22 cellular contexts compared by ENCODE assay signal in genomic region chr3:3180421-3180820, GRCh38. TPM values are rescaled to one million over a fixed set of nuclear protein-coding genes. Genes with fewer than 3 reads are reported as not detected.
DNase-seq lines count a peak whose midpoint lies in the region; ATAC-seq and TF ChIP-seq lines count a peak whose summit lies in the region.
"Had no signal": no experiment of that assay in that cellular context is flagged by ENCODE, and none has a peak within 500 bp of the region (broad histone marks: within the 10 kb centered on the region; RNA-seq: fewer than 3 reads in every experiment).

No MANE protein-coding gene starts in this region.

- H3K9me3 Mint-ChIP-seq in activated naive CD4-positive, alpha-beta T cell treated with anti-CD3 and anti-CD28 coated beads, Interleukin-2, amount 10 ng/mL, durations not matched to agents 7 days and 5 days: no peaks in the 10 kb centered on the region
- H3K9me3 Mint-ChIP-seq in natural killer cell: no peaks in the 10 kb centered on the region
- H3K9me3 Mint-ChIP-seq: CD8-positive, alpha-beta T cell; effector memory CD8-positive, alpha-beta T cell; stimulated activated naive B cell treated with anti-CD40 and anti-IgM and Interleukin-4, amounts not matched to agents 10 μg/mL and 1 μg/mL and 100 μg/mL, for 72 hours had no signal

- ATAC-seq in natural killer cell (no peak), HG03135 (IDR thresholded peaks at IDR 0.05; ENCODE audit: unreplicated experiment) (no peak)

- no peaks in the 10 kb centered on the region for H3K27me3 ChIP-seq in SU-DHL-6 (ENCODE audit: low read length)
- H3K27me3 ChIP-seq: SJSA1 had no signal

- CTCF ChIA-PET in activated naive CD4-positive, alpha-beta T cell treated with anti-CD3 and anti-CD28 coated beads, Interleukin-2, amount 10 ng/mL, durations not matched to agents 7 days and 5 days (lab: Charles Lee): interaction anchor here (0.7 to 1.6 kb wide), 2 partner anchors 13 to 20 kb away, joined by 3 to 5 read pairs; no protein-coding TSS in a partner anchor

- H3K9me2 ChIP-seq in SU-DHL-6 (replicated peaks; ENCODE audit: insufficient read depth, low read length): no peaks in the 10 kb centered on the region

- H3K9ac ChIP-seq in SU-DHL-6 (ENCODE audit: low read length): no peak overlapping the region

- H2AFZ ChIP-seq in SU-DHL-6 (ENCODE audit: low read depth, low read length, severe bottlenecking): peak overlapping the region; percentile 87

- H4K20me1 ChIP-seq in SU-DHL-6 (ENCODE audit: low read depth, low read length): no peaks in the 10 kb centered on the region

- TF ChIP-seq CTCF in SU-DHL-6 (IDR thresholded peaks at IDR 0.05; ENCODE audit: insufficient read depth, low read length, poor library complexity, severe bottlenecking) (no peak), natural killer cell (IDR thresholded peaks at IDR 0.05) (no peak)

- H3K27ac ChIP-seq in SU-DHL-6 (ENCODE audit: low read depth, low read length): no peak overlapping the region
- H3K27ac ChIP-seq: SJSA1 had no signal

- H3K27me3 Mint-ChIP-seq in activated naive CD4-positive, alpha-beta T cell treated with anti-CD3 and anti-CD28 coated beads, Interleukin-2, amount 10 ng/mL, durations not matched to agents 7 days and 5 days: peaks cover 9% of the 10 kb centered on the region
- H3K27me3 Mint-ChIP-seq in natural killer cell (ENCODE audit: low read depth in 2 of 2): no peaks in the 10 kb centered on the region
- H3K27me3 Mint-ChIP-seq: activated CD4-positive, alpha-beta T cell treated with anti-CD3 and anti-CD28 coated beads for 36 hours; effector memory CD8-positive, alpha-beta T cell had no signal

- intact Hi-C loops in natural killer cell (cut with micrococcal nuclease): no loop called here

- peak overlapping the region; percentile 93 for H3K4me3 Mint-ChIP-seq in activated naive CD4-positive, alpha-beta T cell treated with anti-CD3 and anti-CD28 coated beads, Interleukin-2, amount 10 ng/mL, durations not matched to agents 7 days and 5 days
- H3K4me3 Mint-ChIP-seq in natural killer cell: peak overlapping the region; percentile 95

- DNase-seq in activated naive CD4-positive, alpha-beta T cell treated with anti-CD3 and anti-CD28 coated beads, Interleukin-2, amount 10 ng/mL, durations not matched to agents 7 days and 5 days: no peak
- DNase-seq in activated naive CD4-positive, alpha-beta T cell (lab: John Stamatoyannopoulos, UW): no peak
- DNase-seq in natural killer cell: no peak
- DNase-seq in activated gamma-delta T cell treated with Interleukin-2 at 50 U/mL for 16 hours: no peak
- DNase-seq in pons (ENCODE audit: low spot score): no peak
- DNase-seq in activated CD4-positive, CD25-positive, alpha-beta regulatory T cell (lab: John Stamatoyannopoulos, UW): no peak
- DNase-seq: activated CD4-positive, alpha-beta T cell treated with anti-CD3 and anti-CD28 coated beads for 36 hours; activated gamma-delta T cell; aorta; CD8-positive, alpha-beta T cell; DMS79; effector memory CD8-positive, alpha-beta T cell; naive B cell; NCI-H1092 treated with DMSO at 0.1 percent for 48 hours; stimulated activated CD4-positive, alpha-beta T cell treated with anti-CD3 and anti-CD28 coated beads, Interleukin-15, amount 100 ng/mL, for 24 hours; stimulated activated naive B cell treated with anti-CD40 and anti-IgM and Interleukin-4, amounts not matched to agents 10 μg/mL and 1 μg/mL and 100 μg/mL, for 72 hours; T1000 had no signal

- H3K27ac Mint-ChIP-seq in activated naive CD4-positive, alpha-beta T cell treated with anti-CD3 and anti-CD28 coated beads, Interleukin-2, amount 10 ng/mL, durations not matched to agents 7 days and 5 days: no peak overlapping the region
- peak overlapping the region in 1 of 2 donors; percentile 92 for H3K27ac Mint-ChIP-seq in natural killer cell

- H3K9me3 ChIP-seq in SU-DHL-6 (ENCODE audit: insufficient read depth, low read length): no peaks in the 10 kb centered on the region
- H3K9me3 ChIP-seq: A549, SJSA1 had no signal

- peaks cover 26% of the 10 kb centered on the region for H3K79me2 ChIP-seq in SU-DHL-6 (ENCODE audit: insufficient read depth, low read length)

- H3K4me3 ChIP-seq in SU-DHL-6 (ENCODE audit: insufficient read depth, low read length, poor library complexity, severe bottlenecking): no peak overlapping the region
- H3K4me3 ChIP-seq: lung had no signal

- H3K4me2 ChIP-seq in SU-DHL-6 (ENCODE audit: low read depth, low read length, poor library complexity, severe bottlenecking): no peak overlapping the region

- H3K36me3 Mint-ChIP-seq in activated naive CD4-positive, alpha-beta T cell treated with anti-CD3 and anti-CD28 coated beads, Interleukin-2, amount 10 ng/mL, durations not matched to agents 7 days and 5 days: peaks cover 27% of the 10 kb centered on the region
- H3K36me3 Mint-ChIP-seq in natural killer cell: no peaks in the 10 kb centered on the region
- H3K36me3 Mint-ChIP-seq: naive B cell; stimulated activated naive B cell treated with anti-CD40 and anti-IgM and Interleukin-4, amounts not matched to agents 10 μg/mL and 1 μg/mL and 100 μg/mL, for 72 hours had no signal

- no peaks in the 10 kb centered on the region for H3K36me3 ChIP-seq in SU-DHL-6 (ENCODE audit: low read length)

- H3F3A ChIP-seq in SU-DHL-6 (ENCODE audit: insufficient read depth): no peaks in the 10 kb centered on the region

- peaks cover 43% of the 10 kb centered on the region for H3K4me1 Mint-ChIP-seq in activated naive CD4-positive, alpha-beta T cell treated with anti-CD3 and anti-CD28 coated beads, Interleukin-2, amount 10 ng/mL, durations not matched to agents 7 days and 5 days
- H3K4me1 Mint-ChIP-seq in natural killer cell: peaks cover 35% of the 10 kb centered on the region in 2 donors

RNA-seq across cellular contexts. Expression of gene CRBN, which starts 0.9 kb away (rescaled TPM):
- total RNA-seq in natural killer cell: 100 to 1,000 TPM; 126 to 166 (median 139) TPM

RNA-seq across cellular contexts. Expression of gene TRNT1, which starts 53.7 kb away (rescaled TPM):
- 10 to 100 TPM; 33.3 to 41.9 (median 36.6) TPM for total RNA-seq in natural killer cell
